12 cellular contexts compared by ENCODE assay signal in genomic region chr2:197204855-197205254, GRCh38.
DNase-seq lines count a peak whose midpoint lies in the region; ATAC-seq and TF ChIP-seq lines count a peak whose summit lies in the region.
"Had no signal": no experiment of that assay in that cellular context is flagged by ENCODE, and none has a peak within 500 bp of the region (broad histone marks: within the 10 kb centered on the region; RNA-seq: fewer than 3 reads in every experiment).

No MANE protein-coding gene starts in this region.

- peaks cover 77% of the 10 kb centered on the region for H3K4me1 Mint-ChIP-seq in T-helper 17 cell

- ATAC-seq in T-helper 17 cell = no peak
- no peak for ATAC-seq in HG02870 (IDR thresholded peaks at IDR 0.05; ENCODE audit: unreplicated experiment)

- H3K36me3 Mint-ChIP-seq in T-helper 17 cell (ENCODE audit: low read depth) = peaks cover 7% of the 10 kb centered on the region

- peak overlapping the region; percentile 97 for H3K27ac Mint-ChIP-seq in T-helper 17 cell

- H3K27me3 Mint-ChIP-seq in T-helper 17 cell = no peaks in the 10 kb centered on the region

- H3K9me3 ChIP-seq in T-helper 17 cell (ENCODE audit: control insufficient read depth, low read length, poor library complexity, severe bottlenecking) = no peaks in the 10 kb centered on the region

- DNase-seq in GM03348 (ENCODE audit: low spot score) (peak; percentile 36), T-helper 17 cell (no peak), fibroblast of the aortic adventitia (ENCODE audit: low read depth) (peak; percentile 81), smooth muscle cell of the brain vasculature (ENCODE audit: low read depth, low spot score) (peak; percentile 10), DMS79 treated with DMSO at 0.1 percent for 48 hours (lab: John Stamatoyannopoulos, UW) (no peak), SKM-1 (lab: John Stamatoyannopoulos, UW; ENCODE audit: unreplicated experiment) (no peak)
- DNase-seq: activated effector memory CD4-positive, alpha-beta T cell treated with Interleukin-2 at 50 U/mL for 16 hours; HCEC 1CT; hippocampal formation; Kasumi-1; NCI-H2171 had no signal

- H3K4me3 ChIP-seq in fibroblast of the aortic adventitia (ENCODE audit: low read depth, low read length) = no peak overlapping the region

- H3K4me3 Mint-ChIP-seq in T-helper 17 cell = peak overlapping the region; percentile 80

- TF ChIP-seq CTCF in fibroblast of the aortic adventitia (IDR thresholded peaks at IDR 0.05; ENCODE audit: insufficient read depth, low read length) = no peak

Comparison
In these comparisons a context has a peak if more than half of its experiments do, and no peak if none do; other contexts are left out.
1. DNase-seq: peak in GM03348 (single experiment), fibroblast of the aortic adventitia (single experiment) and smooth muscle cell of the brain vasculature (single experiment); none in T-helper 17 cell (0 of 3), DMS79 treated with DMSO at 0.1 percent for 48 hours (single experiment) and SKM-1 (single experiment).